In the genomic region with DNA sequence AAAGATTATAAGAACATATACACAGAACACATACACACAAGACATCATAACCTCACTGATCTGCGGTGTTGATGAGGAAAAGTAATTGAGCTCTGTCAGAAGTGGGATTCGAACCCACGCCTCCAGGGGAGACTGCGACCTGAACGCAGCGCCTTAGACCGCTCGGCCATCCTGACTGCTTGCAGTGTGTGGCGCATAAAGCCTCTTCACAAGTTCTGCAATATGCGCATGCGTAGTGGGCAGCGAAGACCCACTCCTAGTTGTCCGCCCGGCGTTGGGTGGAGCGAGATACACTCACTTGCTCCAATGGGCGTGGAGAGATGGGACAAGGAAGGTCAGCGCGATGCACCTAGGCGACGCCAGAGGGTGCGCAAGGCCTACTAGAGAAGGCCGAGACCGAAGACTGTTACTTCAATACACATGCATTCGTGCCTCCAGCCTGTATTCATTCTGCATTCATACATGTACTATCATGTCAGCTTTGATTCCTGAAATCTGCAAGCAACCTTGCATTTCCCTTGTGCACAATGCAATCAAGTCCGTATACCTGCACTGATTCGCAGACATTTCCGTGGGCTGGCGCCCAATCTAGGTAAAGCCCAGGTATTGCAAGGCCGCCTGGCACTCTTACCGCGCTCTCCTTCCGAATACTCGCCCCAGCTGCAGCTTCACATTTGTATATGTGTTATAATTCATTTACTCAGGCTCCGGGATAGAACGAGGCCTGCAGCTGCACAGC, we compare ENCODE assay signal across 9 cellular contexts. TPM values are rescaled to one million over a fixed set of nuclear protein-coding genes. Genes with fewer than 3 reads are reported as not detected.
A peak's percentile ranks its signal among the peaks of the same experiment; 100 is the strongest.
DNase-seq lines count a peak whose midpoint lies in the region; ATAC-seq, FAIRE-seq and TF ChIP-seq lines count a peak whose summit lies in the region.
"Had no signal": no experiment of that assay in that cellular context is flagged by ENCODE, and none has a peak within 500 bp of the region (broad histone marks: within the 10 kb centered on the region; RNA-seq: fewer than 3 reads in every experiment).

No MANE protein-coding gene starts in this region.

- TF ChIP-seq CTCF in AG09309 (IDR thresholded peaks at IDR 0.05; ENCODE audit: control insufficient read depth, insufficient read depth, low read depth, low read length, missing control alignments) (peak; percentile 97), WTC11 (IDR thresholded peaks at IDR 0.05) (peak; percentile 83)

- DNase-seq in AG09309 (ENCODE audit: low read depth) (peak; percentile 93), NCI-H2227 treated with DMSO at 0.1 percent for 48 hours (lab: John Stamatoyannopoulos, UW) (peak; percentile 95), WTC11 (ENCODE audit: low spot score) (peak; percentile 99), immature natural killer cell (peak; percentile 99 to 100 (median 100)), small intestine (peak; percentile 100)
- peak; percentile 99 for DNase-seq in central memory CD4-positive, alpha-beta T cell

- no peaks in the 10 kb centered on the region for H3K36me3 ChIP-seq in small intestine (ENCODE audit: control insufficient read depth in 2 of 2, insufficient read depth in 2 of 2, low read length in 2 of 2)

- H3K27me3 Mint-ChIP-seq in WTC11 (ENCODE audit: low read depth) = peaks cover 13% of the 10 kb centered on the region
- peaks cover 0 to 3% (median 1%) of the 10 kb centered on the region in 3 donors for H3K27me3 Mint-ChIP-seq in immature natural killer cell (ENCODE audit: low read depth in 3 of 3)
- H3K27me3 Mint-ChIP-seq: IgD-negative memory B cell had no signal

- H3K27ac ChIP-seq in small intestine (ENCODE audit: low read depth in 1 of 2, low read length in 1 of 2) = peak overlapping the region in 1 of 2 donors; percentile 96

- no peaks in the 10 kb centered on the region for H3K9me3 Mint-ChIP-seq in WTC11
- no peaks in the 10 kb centered on the region for H3K9me3 Mint-ChIP-seq in immature natural killer cell

- no peaks in the 10 kb centered on the region for H3K36me3 Mint-ChIP-seq in WTC11
- no peaks in the 10 kb centered on the region for H3K36me3 Mint-ChIP-seq in immature natural killer cell
- H3K36me3 Mint-ChIP-seq: IgD-negative memory B cell had no signal

- 1 to 4% (median 2%) methylated on average over 36 of the region's 36 CpGs for WGBS in small intestine, 3 donors

- H3K4me1 Mint-ChIP-seq in WTC11 = peaks cover 16% of the 10 kb centered on the region
- peaks cover 5 to 22% of the 10 kb centered on the region in 2 donors for H3K4me1 Mint-ChIP-seq in immature natural killer cell

- H3K4me3 ChIP-seq in AG09309 (ENCODE audit: control insufficient read depth, low read depth, low read length) = no peak overlapping the region
- H3K4me3 ChIP-seq in small intestine (ENCODE audit: low read depth in 1 of 2, low read length in 2 of 2) = no peak overlapping the region

- H3K4me3 Mint-ChIP-seq in WTC11 (no peak overlapping the region), immature natural killer cell (no peak overlapping the region)

- no peaks in the 10 kb centered on the region for H3K9me3 ChIP-seq in small intestine (ENCODE audit: control insufficient read depth, low read depth)

- H3K27ac Mint-ChIP-seq in WTC11 = no peak overlapping the region
- no peak overlapping the region for H3K27ac Mint-ChIP-seq in immature natural killer cell

- POLR2A ChIA-PET in WTC11 (lab: Charles Lee) = interaction anchor here (1.6 to 1.8 kb wide), 2 partner anchors 13 to 117 kb away, joined by 3 to 12 read pairs; no protein-coding TSS in a partner anchor

- no peaks in the 10 kb centered on the region for H3K27me3 ChIP-seq in small intestine (ENCODE audit: control insufficient read depth in 2 of 2, insufficient read depth in 2 of 2, low read length in 2 of 2)

- H3K4me1 ChIP-seq in small intestine (ENCODE audit: control insufficient read depth in 2 of 2, insufficient read depth in 1 of 2, low read depth in 1 of 2, low read length in 1 of 2) = peaks cover 0 to 6% of the 10 kb centered on the region in 2 donors

- CTCF ChIA-PET in WTC11 (lab: Charles Lee) = interaction anchor here (0.6 to 10.4 kb wide), 25 partner anchors 10 to 336 kb away, joined by 3 to 259 read pairs (median 4); partner anchors contain the start of genes ARL2BP, CIAPIN1, COQ9 and CPNE2

- FAIRE-seq in small intestine (lab: Jason Lieb, UNC) = no peak

- peak; percentile 86 for ATAC-seq in GM18909 (IDR thresholded peaks at IDR 0.05; ENCODE audit: poor library complexity, unreplicated experiment)
- peak; percentile 90 for ATAC-seq in HG03196 (IDR thresholded peaks at IDR 0.05; ENCODE audit: unreplicated experiment)
- ATAC-seq in WTC11 = peak; percentile 85

TF ChIP-seq in WTC11, 78 proteins besides CTCF, POLR2A, EP300 and RAD21:
- TF ChIP-seq ETV6 (CRISPR knock-in tag; IDR thresholded peaks at IDR 0.05) (0 out of 2 replicates have a peak, but pooled peaks have one; percentile 13), TEAD1 (CRISPR knock-in tag; IDR thresholded peaks at IDR 0.05) (peak; percentile 74; the same call in 1 of the 2 replicates), GABPB1 (CRISPR knock-in tag; IDR thresholded peaks at IDR 0.05) (peak; percentile 83), NFE2L1 (CRISPR knock-in tag; IDR thresholded peaks at IDR 0.05) (no peak), RORB (CRISPR knock-in tag; IDR thresholded peaks at IDR 0.05) (0 out of 2 replicates have a peak, but pooled peaks have one; percentile 5), HMGXB4 (CRISPR knock-in tag; IDR thresholded peaks at IDR 0.05) (peak; percentile 83), SP1 (CRISPR knock-in tag; conservative IDR thresholded peaks at IDR 0.05) (peak; percentile 94), ZNF219 (CRISPR knock-in tag; IDR thresholded peaks at IDR 0.05; ENCODE audit: borderline replicate concordance) (no peak), FOXK1 (CRISPR knock-in tag; IDR thresholded peaks at IDR 0.05) (peak; percentile 54)
- TF ChIP-seq, protein P1, sequence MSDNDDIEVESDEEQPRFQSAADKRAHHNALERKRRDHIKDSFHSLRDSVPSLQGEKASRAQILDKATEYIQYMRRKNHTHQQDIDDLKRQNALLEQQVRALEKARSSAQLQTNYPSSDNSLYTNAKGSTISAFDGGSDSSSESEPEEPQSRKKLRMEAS (CRISPR knock-in tag; IDR thresholded peaks at IDR 0.05) = peak; percentile 52; the same call in 1 of the 2 replicates

RNA-seq across cellular contexts. Expression of gene PLLP, which starts 16.1 kb away (rescaled TPM):
- total RNA-seq in WTC11 (2021) = 2.8 to 3.4 TPM (median 3.2 TPM) in 3 replicates
- polyA plus RNA-seq in immature natural killer cell (under 1 TPM; 0.21 to 0.57 (median 0.33) TPM), small intestine (100 to 1,000 TPM in 2 of 3 donors, 10 to 100 TPM in 1; 56.9 to 162 (median 135) TPM)

RNA-seq across cellular contexts. Expression of gene ARL2BP, which starts 55.5 kb away (rescaled TPM):
- 10.6 to 12.4 TPM (median 12.3 TPM) in 3 replicates for total RNA-seq in WTC11 (2021)
- polyA plus RNA-seq in immature natural killer cell (100 to 1,000 TPM; 130 to 221 (median 136) TPM), small intestine (10 to 100 TPM; 18.8 to 30.3 (median 24.9) TPM)

RNA-seq across cellular contexts. Expression of gene CCL22, which starts 58.0 kb away (rescaled TPM):
- 0.35 to 0.60 TPM (median 0.44 TPM) in 3 replicates for total RNA-seq in WTC11 (2021)
- not detected for polyA plus RNA-seq in immature natural killer cell
- polyA plus RNA-seq in small intestine = under 1 TPM in 1 of 3 donors, not detected in 2; 0.16 TPM

Comparison
In these comparisons a context has a peak if more than half of its experiments do, and no peak if none do; other contexts are left out.
1. RNA of gene PLLP, which starts 16.1 kb away (polyA plus RNA-seq): 56.9 to 162 TPM in small intestine; 0.21 to 0.57 TPM in immature natural killer cell; every median in the first group is over 10 times any median in the second.
2. RNA of gene ARL2BP, which starts 55.5 kb away (polyA plus RNA-seq): 130 to 221 TPM in immature natural killer cell; 18.8 to 30.3 TPM in small intestine; every median in the first group is over 4 times any median in the second.
3. Peak in every context shown above with its lines, with median percentiles within 50 percentile points of each other: DNase-seq and ATAC-seq.